In the genomic region with DNA sequence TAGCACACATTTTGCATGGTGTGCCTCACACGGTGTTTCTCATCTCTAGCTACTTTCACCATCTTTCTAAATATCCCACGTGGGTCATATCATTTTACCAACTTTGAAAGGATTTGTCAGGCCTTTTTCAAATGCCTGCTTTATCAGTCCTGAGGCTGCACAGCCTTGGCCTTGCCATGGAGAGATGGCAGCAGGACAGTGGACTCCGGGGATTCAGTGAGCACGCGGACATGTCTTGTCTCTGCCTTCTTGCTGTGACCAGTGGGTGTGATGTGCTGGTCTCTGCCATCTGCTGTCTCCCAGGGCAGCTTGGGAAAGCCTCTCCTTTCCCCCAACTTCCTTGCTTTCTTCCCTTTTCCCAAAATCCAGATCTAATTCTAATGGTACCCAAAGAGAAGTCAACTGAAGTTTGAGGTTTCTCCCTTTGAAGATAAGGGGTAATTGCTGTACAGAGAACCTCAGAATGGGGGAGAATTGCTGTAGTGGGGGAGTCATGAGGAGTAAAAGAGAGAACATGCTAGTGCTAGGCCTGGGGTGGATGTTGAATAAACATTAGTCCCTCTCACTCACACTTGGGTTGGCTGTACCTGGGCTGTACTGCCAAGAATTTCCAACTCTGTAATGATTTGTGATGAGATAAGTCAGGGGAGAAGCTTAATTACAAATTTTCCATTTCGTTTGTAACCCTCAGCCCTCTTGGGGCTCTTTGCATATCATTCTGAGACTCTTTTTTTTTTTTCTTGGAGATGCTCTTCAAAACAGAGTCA, we compare ENCODE assay signal across 19 cellular contexts.
DNase-seq lines count a peak whose midpoint lies in the region; ATAC-seq and TF ChIP-seq lines count a peak whose summit lies in the region.
"Had no signal": no experiment of that assay in that cellular context is flagged by ENCODE, and none has a peak within 500 bp of the region (broad histone marks: within the 10 kb centered on the region; RNA-seq: fewer than 3 reads in every experiment).

No MANE protein-coding gene starts in this region.

- H3K36me3 Mint-ChIP-seq in activated T-cell treated with anti-CD3 and anti-CD28 coated beads, Interleukin-2, amount 50 U/mL, for 24 hours (ENCODE audit: low read depth) = peaks cover 18% of the 10 kb centered on the region
- H3K36me3 Mint-ChIP-seq in stimulated activated memory B cell treated with anti-CD40 and anti-IgM and Interleukin-4, amounts not matched to agents 10 μg/mL and 1 μg/mL and 100 μg/mL, for 72 hours = no peaks in the 10 kb centered on the region
- H3K36me3 Mint-ChIP-seq: IgD-negative memory B cell had no signal

- no peak for TF ChIP-seq CTCF in tibial artery (IDR thresholded peaks at IDR 0.05)

- H3K4me3 Mint-ChIP-seq in activated T-cell treated with anti-CD3 and anti-CD28 coated beads, Interleukin-2, amount 50 U/mL, for 24 hours = no peak overlapping the region
- no peak overlapping the region for H3K4me3 Mint-ChIP-seq in stimulated activated memory B cell treated with anti-CD40 and anti-IgM and Interleukin-4, amounts not matched to agents 10 μg/mL and 1 μg/mL and 100 μg/mL, for 72 hours
- H3K4me3 Mint-ChIP-seq: activated T-helper 1 cell treated with anti-CD3 and anti-CD28 coated beads, Interleukin-12 subunit alpha, Interleukin-12 subunit beta, Interleukin-2, Interleukin-4 antibody, amounts not matched to agents 30 ng/mL and 10 ng/mL and 1 ng/mL, durations not matched to agents 14 hours and 24 hours and 36 hours had no signal

- H3K9me3 Mint-ChIP-seq in activated T-cell treated with anti-CD3 and anti-CD28 coated beads, Interleukin-2, amount 50 U/mL, for 24 hours = no peaks in the 10 kb centered on the region
- H3K9me3 Mint-ChIP-seq in stimulated activated memory B cell treated with anti-CD40 and anti-IgM and Interleukin-4, amounts not matched to agents 10 μg/mL and 1 μg/mL and 100 μg/mL, for 72 hours = no peaks in the 10 kb centered on the region
- H3K9me3 Mint-ChIP-seq: activated T-helper 1 cell treated with anti-CD3 and anti-CD28 coated beads, Interleukin-12 subunit alpha, Interleukin-12 subunit beta, Interleukin-2, Interleukin-4 antibody, amounts not matched to agents 30 ng/mL and 10 ng/mL and 1 ng/mL, durations not matched to agents 14 hours and 24 hours and 36 hours; IgD-negative memory B cell had no signal

- H3K27ac Mint-ChIP-seq in activated T-cell treated with anti-CD3 and anti-CD28 coated beads, Interleukin-2, amount 50 U/mL, for 24 hours = peak overlapping the region; percentile 78
- peak overlapping the region; percentile 89 for H3K27ac Mint-ChIP-seq in stimulated activated memory B cell treated with anti-CD40 and anti-IgM and Interleukin-4, amounts not matched to agents 10 μg/mL and 1 μg/mL and 100 μg/mL, for 72 hours
- H3K27ac Mint-ChIP-seq: activated T-helper 1 cell treated with anti-CD3 and anti-CD28 coated beads, Interleukin-12 subunit alpha, Interleukin-12 subunit beta, Interleukin-2, Interleukin-4 antibody, amounts not matched to agents 30 ng/mL and 10 ng/mL and 1 ng/mL, durations not matched to agents 14 hours and 24 hours and 36 hours had no signal

- ATAC-seq in stimulated activated memory B cell treated with anti-CD40 and anti-IgM and Interleukin-4, amounts not matched to agents 10 μg/mL and 1 μg/mL and 100 μg/mL, for 72 hours = no peak
- no peak for ATAC-seq in GM19467 (IDR thresholded peaks at IDR 0.05; ENCODE audit: unreplicated experiment)

- intact Hi-C loops in tibial artery (cut with DNase I; ENCODE audit: low total_unique reads) = no loop called here

- no peaks in the 10 kb centered on the region for H3K27me3 Mint-ChIP-seq in activated T-cell treated with anti-CD3 and anti-CD28 coated beads, Interleukin-2, amount 50 U/mL, for 24 hours
- no peaks in the 10 kb centered on the region for H3K27me3 Mint-ChIP-seq in stimulated activated memory B cell treated with anti-CD40 and anti-IgM and Interleukin-4, amounts not matched to agents 10 μg/mL and 1 μg/mL and 100 μg/mL, for 72 hours
- H3K27me3 Mint-ChIP-seq: IgD-negative memory B cell had no signal

- peaks cover 0 to 37% (median 8%) of the 10 kb centered on the region in 4 donors for H3K4me1 ChIP-seq in tibial artery
- H3K4me1 ChIP-seq: BE2C, Caco-2 had no signal

- peaks cover 14% of the 10 kb centered on the region for H3K36me3 ChIP-seq in KOPT-K1 (ENCODE audit: insufficient read depth, low read length)
- H3K36me3 ChIP-seq in tibial artery = no peaks in the 10 kb centered on the region
- H3K36me3 ChIP-seq: BE2C, MG63 had no signal

- no peak overlapping the region for H3K4me3 ChIP-seq in tibial artery
- H3K4me3 ChIP-seq: MG63 had no signal

- H3K4me1 Mint-ChIP-seq in activated T-cell treated with anti-CD3 and anti-CD28 coated beads, Interleukin-2, amount 50 U/mL, for 24 hours (ENCODE audit: low read depth) = peaks cover 70% of the 10 kb centered on the region
- peaks cover 55% of the 10 kb centered on the region for H3K4me1 Mint-ChIP-seq in stimulated activated memory B cell treated with anti-CD40 and anti-IgM and Interleukin-4, amounts not matched to agents 10 μg/mL and 1 μg/mL and 100 μg/mL, for 72 hours

- H3K9me3 ChIP-seq in KOPT-K1 (ENCODE audit: insufficient read depth, low read length, poor library complexity, severe bottlenecking) = no peaks in the 10 kb centered on the region
- no peaks in the 10 kb centered on the region for H3K9me3 ChIP-seq in tibial artery
- H3K9me3 ChIP-seq: BE2C, Caco-2, MG63 had no signal

- no peak for DNase-seq in activated T-cell treated with anti-CD3 and anti-CD28 coated beads, Interleukin-2, amount 50 U/mL, for 24 hours
- no peak for DNase-seq in activated T-cell treated with anti-CD3 and anti-CD28 coated beads, Interleukin-2, amount 50 U/mL, for 1 hour
- DNase-seq in ecto neural progenitor cell (ENCODE audit: low spot score) = peak; percentile 9
- DNase-seq in EL = no peak
- DNase-seq in tibial artery = no peak
- DNase-seq: activated CD4-positive, CD25-positive, alpha-beta regulatory T cell; DMS79; effector CD8-positive, alpha-beta T cell; foreskin melanocyte; NCI-H1417 treated with DMSO at 0.1 percent for 48 hours; NCI-H2081 treated with DMSO at 0.1 percent for 48 hours had no signal

- H3K27me3 ChIP-seq in tibial artery = no peaks in the 10 kb centered on the region
- H3K27me3 ChIP-seq: BE2C, MG63 had no signal

- H3K27ac ChIP-seq in KOPT-K1 (ENCODE audit: low read depth, low read length, poor library complexity, severe bottlenecking) (peak overlapping the region; percentile 69), tibial artery (no peak overlapping the region)
